Comparison of ENCODE assay signal across 7 cellular contexts in genomic region chr16:29811896-29812665, GRCh38. TPM values are rescaled to one million over a fixed set of nuclear protein-coding genes. Genes with fewer than 3 reads are reported as not detected.
DNase-seq lines count a peak whose midpoint lies in the region; ATAC-seq and TF ChIP-seq lines count a peak whose summit lies in the region.

Gene PRRT2, plus strand, starts transcription at chr16:29812193. Its CDS starts 862 bp downstream, at chr16:29813055.

- peaks cover 3% of the 10 kb centered on the region for H3K36me3 Mint-ChIP-seq in activated naive CD4-positive, alpha-beta T cell treated with anti-CD3 and anti-CD28 coated beads, Interleukin-2, amount 50 U/mL, for 24 hours
- H3K36me3 Mint-ChIP-seq in osteocyte (ENCODE audit: unreplicated experiment) = peaks cover 4% of the 10 kb centered on the region

- H3K4me3 Mint-ChIP-seq in activated naive CD4-positive, alpha-beta T cell treated with anti-CD3 and anti-CD28 coated beads, Interleukin-2, amount 50 U/mL, for 24 hours = peak within 1 kb of the TSS; percentile 88
- peak within 1 kb of the TSS; percentile 81 for H3K4me3 Mint-ChIP-seq in osteocyte (ENCODE audit: unreplicated experiment)

- DNase-seq in H4 (ENCODE audit: low spot score) (peak; percentile 39), NCI-H526 treated with DMSO at 0.1 percent for 48 hours (lab: John Stamatoyannopoulos, UW) (peak; percentile 76), Right ventricle myocardium superior (peak; percentile 75), osteocyte (ENCODE audit: extremely low spot score, unreplicated experiment) (peak; percentile 92)

- peak; percentile 2 for ATAC-seq in Right ventricle myocardium superior (ENCODE audit: poor library complexity)
- ATAC-seq in GM18502 (IDR thresholded peaks at IDR 0.05; ENCODE audit: poor library complexity, unreplicated experiment) = no peak
- no peak for ATAC-seq in GM21786 (IDR thresholded peaks at IDR 0.05; ENCODE audit: unreplicated experiment)

- no peaks in the 10 kb centered on the region for H3K27me3 Mint-ChIP-seq in activated naive CD4-positive, alpha-beta T cell treated with anti-CD3 and anti-CD28 coated beads, Interleukin-2, amount 50 U/mL, for 24 hours
- H3K27me3 Mint-ChIP-seq in osteocyte (ENCODE audit: unreplicated experiment) = no peaks in the 10 kb centered on the region

- no peak for TF ChIP-seq CTCF in osteocyte (IDR thresholded peaks at IDR 0.05)

- no peaks in the 10 kb centered on the region for H3K9me3 Mint-ChIP-seq in activated naive CD4-positive, alpha-beta T cell treated with anti-CD3 and anti-CD28 coated beads, Interleukin-2, amount 50 U/mL, for 24 hours
- H3K9me3 Mint-ChIP-seq in osteocyte (ENCODE audit: unreplicated experiment) = no peaks in the 10 kb centered on the region

- peak within 1 kb of the TSS; percentile 65 for H3K27ac Mint-ChIP-seq in activated naive CD4-positive, alpha-beta T cell treated with anti-CD3 and anti-CD28 coated beads, Interleukin-2, amount 50 U/mL, for 24 hours
- peak within 1 kb of the TSS; percentile 93 for H3K27ac Mint-ChIP-seq in osteocyte (ENCODE audit: unreplicated experiment)

- intact Hi-C loops in Right ventricle myocardium superior (cut with DNase I) = loop anchor here (10.0 kb wide), 1 partner anchor 183 kb away; the partner anchor contains the start of genes HIRIP3 and INO80E

- peaks cover 61% of the 10 kb centered on the region for H3K4me1 Mint-ChIP-seq in activated naive CD4-positive, alpha-beta T cell treated with anti-CD3 and anti-CD28 coated beads, Interleukin-2, amount 50 U/mL, for 24 hours
- peaks cover 77% of the 10 kb centered on the region for H3K4me1 Mint-ChIP-seq in osteocyte (ENCODE audit: unreplicated experiment)

RNA-seq across cellular contexts. Expression of gene PRRT2, which starts in this region (rescaled TPM):
- 0.14 and 1.0 TPM in 2 replicates for total RNA-seq in H4 (2014; rRNA removed; shearing (Covaris generic))
- total RNA-seq in Right ventricle myocardium superior (3.3 TPM), osteocyte (8.8 and 13.4 TPM in 2 replicates)

Comparison
In these comparisons a context has a peak if more than half of its experiments do, and no peak if none do; other contexts are left out.
1. DNase-seq: peak in every context shown above with its lines; median percentile 92 in osteocyte; 76 in NCI-H526 treated with DMSO at 0.1 percent for 48 hours; 75 in Right ventricle myocardium superior; 39 in H4.